In genomic region chr10:11551915-11552602, GRCh38 we compare ENCODE assay signal across 8 cellular contexts. TPM values are rescaled to one million over a fixed set of nuclear protein-coding genes. Genes with fewer than 3 reads are reported as not detected.
A peak's percentile ranks its signal among the peaks of the same experiment; 100 is the strongest.
DNase-seq lines count a peak whose midpoint lies in the region; FAIRE-seq and TF ChIP-seq lines count a peak whose summit lies in the region.

No MANE protein-coding gene starts in this region.

- peak; percentile 97 for FAIRE-seq in H54 (lab: Jason Lieb, UNC)

- no peak for TF ChIP-seq POLR2A in H54 (IDR thresholded peaks at IDR 0.05; ENCODE audit: low read depth, low read length)

- DNase-seq in A172 (ENCODE audit: low spot score) = peak; percentile 89
- DNase-seq in H54 (ENCODE audit: insufficient read length, low spot score) = peak; percentile 21
- peak; percentile 45 to 72 for DNase-seq in SW 1271 (lab: John Stamatoyannopoulos, UW)
- peak; percentile 67 for DNase-seq in glomerular endothelial cell (ENCODE audit: extremely low read depth, low read depth, low spot score)
- no peak for DNase-seq in DMS153 (lab: John Stamatoyannopoulos, UW)
- no peak for DNase-seq in NCI-H1436 treated with DMSO at 0.1 percent for 48 hours (lab: John Stamatoyannopoulos, UW)
- no peak for DNase-seq in anterior cingulate cortex (lab: John Stamatoyannopoulos, UW)
- no peak for DNase-seq in NCI-H524 treated with DMSO at 0.1 percent for 48 hours (lab: John Stamatoyannopoulos, UW)

RNA-seq across cellular contexts. Expression of gene USP6NL, which starts 59.4 kb away (rescaled TPM):
- 17.1 and 19.8 TPM in 2 replicates for total RNA-seq in A172 (2014; rRNA removed; shearing (Covaris generic))
- total RNA-seq in glomerular endothelial cell = 19.3 and 24.3 TPM in 2 replicates

Comparison
In these comparisons a context has a peak if more than half of its experiments do, and no peak if none do; other contexts are left out.
1. DNase-seq: peak in A172 (single experiment), H54 (single experiment), SW 1271 (2 of 2) and glomerular endothelial cell (single experiment); none in DMS153 (single experiment), NCI-H1436 treated with DMSO at 0.1 percent for 48 hours (single experiment), anterior cingulate cortex (0 of 58) and NCI-H524 treated with DMSO at 0.1 percent for 48 hours (single experiment).